ENCODE assay signal across 11 cellular contexts in genomic region chr10:62691331-62691730, GRCh38.
DNase-seq lines count a peak whose midpoint lies in the region; ATAC-seq, FAIRE-seq and TF ChIP-seq lines count a peak whose summit lies in the region.
"Had no signal": no experiment of that assay in that cellular context is flagged by ENCODE, and none has a peak within 500 bp of the region (broad histone marks: within the 10 kb centered on the region; RNA-seq: fewer than 3 reads in every experiment).

No MANE protein-coding gene starts in this region.

- H2BK12ac ChIP-seq in H1 (ENCODE audit: low read depth, low read length): no peak overlapping the region

- no peak for FAIRE-seq in H1 (lab: Jason Lieb, UNC)

- peak overlapping the region; percentile 94 for H3K27ac ChIP-seq in A673 (ENCODE audit: low read depth, low read length, poor library complexity, severe bottlenecking)
- peak overlapping the region; percentile 99 for H3K27ac ChIP-seq in SK-N-MC
- H3K27ac ChIP-seq in H1 (ENCODE audit: low read depth, low read length): no peak overlapping the region
- H3K27ac ChIP-seq in hepatocyte: no peak overlapping the region
- H3K27ac ChIP-seq in prostate gland: no peak overlapping the region
- H3K27ac ChIP-seq: thoracic aorta had no signal

- H3K4me2 ChIP-seq in H1 (ENCODE audit: insufficient read depth in 1 of 2, low read depth in 2 of 2, low read length in 2 of 2) (no peak overlapping the region), hepatocyte (no peak overlapping the region)

- H3K23ac ChIP-seq in H1 (ENCODE audit: insufficient read length): no peak overlapping the region

- no peaks in the 10 kb centered on the region for H3K23me2 ChIP-seq in H1 (ENCODE audit: low read depth, low read length)

- H2BK15ac ChIP-seq in H1 (ENCODE audit: low read length): no peak overlapping the region

- no peaks in the 10 kb centered on the region for H3K79me1 ChIP-seq in H1 (ENCODE audit: low read depth, low read length)

- no peak overlapping the region for H3K18ac ChIP-seq in H1 (ENCODE audit: extremely low read depth, low read length)

- no peak for TF ChIP-seq EP300 in H1 (IDR thresholded peaks at IDR 0.05; ENCODE audit: borderline replicate concordance in 1 of 2, low read depth in 2 of 2, low read length in 2 of 2)

- no peak overlapping the region for H3K4me3 ChIP-seq in A673 (ENCODE audit: low read depth, low read length, poor library complexity, severe bottlenecking)
- H3K4me3 ChIP-seq in SK-N-MC: no peak overlapping the region
- H3K4me3 ChIP-seq in H1 (ENCODE audit: extremely low read depth in 1 of 4, insufficient read depth in 2 of 4, low read depth in 3 of 4, low read length in 4 of 4): no peak overlapping the region
- H3K4me3 ChIP-seq in hepatocyte: no peak overlapping the region
- H3K4me3 ChIP-seq in prostate gland: no peak overlapping the region
- H3K4me3 ChIP-seq: thoracic aorta had no signal

- H3K4ac ChIP-seq in H1 (replicated peaks; ENCODE audit: insufficient read length, low read depth, low read length): no peak overlapping the region

- no peak overlapping the region for H4K8ac ChIP-seq in H1 (ENCODE audit: extremely low read depth, insufficient read depth, low read length)

- no peak overlapping the region for H3K9ac ChIP-seq in SK-N-MC (ENCODE audit: insufficient read length)
- H3K9ac ChIP-seq in H1 (replicated peaks in 1 of 4; ENCODE audit: extremely low read depth in 1 of 4, low read depth in 3 of 4, low read length in 3 of 4): no peak overlapping the region

- no peaks in the 10 kb centered on the region for H3K27me3 Mint-ChIP-seq in CD14-positive monocyte (ENCODE audit: low read depth in 3 of 3)

- H3K4me1 ChIP-seq in A673 (ENCODE audit: insufficient read depth, low read length, poor library complexity, severe bottlenecking): peaks cover 55% of the 10 kb centered on the region
- H3K4me1 ChIP-seq in H1 (replicated peaks in 1 of 4; ENCODE audit: control insufficient read depth in 3 of 4, insufficient read depth in 4 of 4, low read length in 3 of 4): peaks cover 3 to 9% (median 6%) of the 10 kb centered on the region in 4 experiments; a peak in 5 of 7 replicates
- H3K4me1 ChIP-seq in hepatocyte (ENCODE audit: insufficient read depth): no peaks in the 10 kb centered on the region
- H3K4me1 ChIP-seq in prostate gland (replicated peaks): no peaks in the 10 kb centered on the region

- TF ChIP-seq RAD21 in H1 (IDR thresholded peaks at IDR 0.05 in 1 of 2, conservative IDR thresholded peaks at IDR 0.05 in 1 of 2; ENCODE audit: low read depth in 2 of 2, low read length in 2 of 2): no peak

- H3K27me3 ChIP-seq in A673 (replicated peaks; ENCODE audit: insufficient read depth, low read depth, low read length, poor library complexity): no peaks in the 10 kb centered on the region
- no peaks in the 10 kb centered on the region for H3K27me3 ChIP-seq in H1 (replicated peaks in 1 of 4; ENCODE audit: control insufficient read depth in 3 of 4, extremely low read depth in 1 of 4, insufficient read depth in 3 of 4, low read length in 3 of 4)
- H3K27me3 ChIP-seq in hepatocyte: no peaks in the 10 kb centered on the region
- no peaks in the 10 kb centered on the region for H3K27me3 ChIP-seq in prostate gland (replicated peaks; ENCODE audit: insufficient read depth)

- BruUV-seq in A673 (replicated peaks; lab: Mats Ljungman, UMichigan): no TSS peak

- TF ChIP-seq POLR2A in H1 (IDR thresholded peaks at IDR 0.05; ENCODE audit: control extremely low read depth in 1 of 2, low read depth in 2 of 2, low read length in 2 of 2) (no peak), prostate gland (IDR thresholded peaks at IDR 0.05) (no peak)

- H4K91ac ChIP-seq in H1 (replicated peaks; ENCODE audit: insufficient read length, low read length): no peak overlapping the region

- intact Hi-C loops in A673 (cut with micrococcal nuclease; ENCODE audit: unreplicated experiment): loop anchor here (5.0 to 10.0 kb wide), 4 partner anchors 126 to 494 kb away; partner anchors contain the start of gene EGR2
- intact Hi-C loops in CD14-positive monocyte (cut with micrococcal nuclease): loop anchor here in 1 of 2 donors (5.0 to 10.0 kb wide), 3 partner anchors 36 to 103 kb away; no protein-coding TSS in a partner anchor
- intact Hi-C loops in prostate gland (cut with DNase I): no loop called here

- no peak overlapping the region for H2AFZ ChIP-seq in H1 (ENCODE audit: low read length)
- H2AFZ ChIP-seq in hepatocyte: no peak overlapping the region

- H2BK120ac ChIP-seq in H1 (replicated peaks; ENCODE audit: low read depth, low read length): no peak overlapping the region

- H3K79me2 ChIP-seq in H1 (ENCODE audit: control insufficient read depth in 1 of 2, insufficient read depth in 2 of 2, low read length in 2 of 2) (no peaks in the 10 kb centered on the region), hepatocyte (no peaks in the 10 kb centered on the region)

- H3K36me3 ChIP-seq in A673 (ENCODE audit: insufficient read depth, low read length, poor library complexity, severe bottlenecking) (no peaks in the 10 kb centered on the region), SK-N-MC (ENCODE audit: insufficient read depth, low read length) (no peaks in the 10 kb centered on the region), H1 (ENCODE audit: control insufficient read depth in 2 of 4, insufficient read depth in 4 of 4, low read length in 3 of 4) (no peaks in the 10 kb centered on the region), hepatocyte (replicated peaks; ENCODE audit: insufficient read depth, low read depth) (no peaks in the 10 kb centered on the region), prostate gland (no peaks in the 10 kb centered on the region)
- H3K36me3 ChIP-seq: thoracic aorta had no signal

- H4K5ac ChIP-seq in H1 (ENCODE audit: insufficient read length, low read depth, low read length): no peak overlapping the region

- no peaks in the 10 kb centered on the region for H3K9me2 ChIP-seq in hepatocyte (replicated peaks; ENCODE audit: insufficient read depth)

- peaks cover 0 to 8% (median 3%) of the 10 kb centered on the region in 7 donors for H3K9me3 Mint-ChIP-seq in CD14-positive monocyte

- H3K14ac ChIP-seq in H1 (ENCODE audit: insufficient read length): no peak overlapping the region

- peaks cover 0 to 1% of the 10 kb centered on the region in 2 donors for H3K36me3 Mint-ChIP-seq in CD14-positive monocyte

- H2AK5ac ChIP-seq in H1 (ENCODE audit: low read depth, low read length): no peak overlapping the region

- no peak for TF ChIP-seq CTCF in A673 (conservative IDR thresholded peaks at IDR 0.05; ENCODE audit: low read depth, low read length)
- TF ChIP-seq CTCF in CD14-positive monocyte (IDR thresholded peaks at IDR 0.05): no peak
- no peak for TF ChIP-seq CTCF in H1 (IDR thresholded peaks at IDR 0.05; ENCODE audit: control extremely low read depth in 1 of 3, insufficient read depth in 1 of 3, low read depth in 1 of 3, low read length in 3 of 3)
- TF ChIP-seq CTCF in hepatocyte (IDR thresholded peaks at IDR 0.05; ENCODE audit: poor library complexity): no peak
- TF ChIP-seq CTCF in prostate gland (IDR thresholded peaks at IDR 0.05): no peak

- ATAC-seq in GM21723 (IDR thresholded peaks at IDR 0.05; ENCODE audit: unreplicated experiment) (no peak), GM21526 (IDR thresholded peaks at IDR 0.05; ENCODE audit: low FRiP score, unreplicated experiment) (no peak)

- H3K4me3 Mint-ChIP-seq in CD14-positive monocyte: peak overlapping the region; percentile 62 to 83

- H3K9me3 ChIP-seq in A673 (ENCODE audit: low read depth, low read length, poor library complexity, severe bottlenecking): peaks cover 6% of the 10 kb centered on the region
- no peaks in the 10 kb centered on the region for H3K9me3 ChIP-seq in SK-N-MC (ENCODE audit: low read depth, low read length)
- H3K9me3 ChIP-seq in H1 (ENCODE audit: insufficient read depth in 2 of 2, low read depth in 1 of 2, low read length in 1 of 2): no peaks in the 10 kb centered on the region
- peaks cover 3% of the 10 kb centered on the region for H3K9me3 ChIP-seq in hepatocyte (ENCODE audit: low read depth)
- H3K9me3 ChIP-seq in prostate gland: no peaks in the 10 kb centered on the region
- H3K9me3 ChIP-seq: thoracic aorta had no signal

- H4K20me1 ChIP-seq in H1 (replicated peaks in 1 of 2; ENCODE audit: control insufficient read depth in 1 of 2, insufficient read depth in 2 of 2, low read length in 2 of 2): no peaks in the 10 kb centered on the region
- H4K20me1 ChIP-seq in hepatocyte (ENCODE audit: insufficient read depth, poor library complexity, severe bottlenecking): no peaks in the 10 kb centered on the region

- no peak overlapping the region for H3K56ac ChIP-seq in H1 (replicated peaks; ENCODE audit: insufficient read length, low read depth, low read length)

- H2BK20ac ChIP-seq in H1 (ENCODE audit: low read length): no peak overlapping the region

- 0 out of 2 replicates have a peak overlapping the region, but pooled peaks have one; percentile 75 for H2BK5ac ChIP-seq in H1 (ENCODE audit: low read depth, low read length)

- CTCF ChIA-PET in A673 (lab: Charles Lee) (no interaction called here), H1 (lab: Charles Lee; ENCODE audit: partially characterized antibody) (interaction anchor here (1.0 to 1.4 kb wide), 2 partner anchors 52 to 113 kb away, joined by 4 read pairs; partner anchors contain the start of gene ADO)

- peak; percentile 21 for DNase-seq in A673 (ENCODE audit: low spot score)
- DNase-seq in CD14-positive monocyte (ENCODE audit: low spot score): no peak
- DNase-seq in SK-N-MC (ENCODE audit: low read depth, low spot score): no peak
- DNase-seq in H1 (ENCODE audit: low read depth in 1 of 2, low spot score in 2 of 2): no peak
- DNase-seq in hepatocyte (ENCODE audit: low spot score): no peak
- DNase-seq in prostate gland (ENCODE audit: low spot score): no peak
- DNase-seq: NCI-H187, T1000 had no signal

- H3K27ac Mint-ChIP-seq in CD14-positive monocyte: peak overlapping the region; percentile 42 to 91 (median 81)

- H3K4me1 Mint-ChIP-seq in CD14-positive monocyte: peaks cover 32% of the 10 kb centered on the region

- POLR2A ChIA-PET in A673 (lab: Charles Lee; ENCODE audit: low non-redundant PET) (no interaction called here), H1 (lab: Charles Lee; ENCODE audit: partially characterized antibody) (no interaction called here)

- 69% methylated on average over 4 of the region's 4 CpGs; no CpG with 5 or more reads in 1 of the 2 experiments for WGBS in H1 (ENCODE audit: extremely low coverage in 1 of 2, insufficient coverage in 1 of 2, insufficient read length in 1 of 2, insufficient replicate concordance in 2 of 2, low coverage in 1 of 2, low lambda C conversion rate in 2 of 2, missing lambda C conversion rate in 1 of 2), 2 experiments
- WGBS in hepatocyte (ENCODE audit: low lambda C conversion rate, missing lambda C conversion rate): 88% methylated on average over 4 of the region's 4 CpGs
- 65% methylated on average over 4 of the region's 4 CpGs for WGBS in prostate gland

TF ChIP-seq in H1, 55 proteins besides CTCF, POLR2A, EP300 and RAD21 (continues in another document):
- TF ChIP-seq SP1 (IDR thresholded peaks at IDR 0.05; ENCODE audit: low read depth, low read length) (no peak), SP4 (IDR thresholded peaks at IDR 0.05; ENCODE audit: low read length) (no peak), CREB1 (IDR thresholded peaks at IDR 0.05) (no peak), KDM4A (IDR thresholded peaks at IDR 0.05; ENCODE audit: low read depth, low read length, severe bottlenecking) (no peak), SIRT6 (IDR thresholded peaks at IDR 0.05; ENCODE audit: low read length) (no peak), RFX5 (IDR thresholded peaks at IDR 0.05; ENCODE audit: borderline replicate concordance, low read depth, low read length) (no peak)

Comparison
In these comparisons a context has a peak if more than half of its experiments do, and no peak if none do; other contexts are left out.
1. H3K27ac ChIP-seq: peak in A673 (single experiment) and SK-N-MC (single experiment); none in H1 (single experiment), hepatocyte (single experiment) and prostate gland (0 of 2).